ENCODE assay signal across 1 cellular context in genomic region chr2:240214790-240215675, GRCh38.
TF ChIP-seq lines count a peak whose summit lies in the region.

No MANE protein-coding gene starts in this region.

TF ChIP-seq in SK-N-SH, 30 proteins besides CTCF, POLR2A, EP300 and RAD21 (continued from another document):
- no peak for TF ChIP-seq USF2 (IDR thresholded peaks at IDR 0.05; ENCODE audit: borderline replicate concordance, low read depth, low read length)
- no peak for TF ChIP-seq TCF12 (IDR thresholded peaks at IDR 0.05)
- TF ChIP-seq FOSL2 (IDR thresholded peaks at IDR 0.05; ENCODE audit: borderline replicate concordance, low read depth), result no peak
